ENCODE assay signal across 23 cellular contexts in the genomic region with DNA sequence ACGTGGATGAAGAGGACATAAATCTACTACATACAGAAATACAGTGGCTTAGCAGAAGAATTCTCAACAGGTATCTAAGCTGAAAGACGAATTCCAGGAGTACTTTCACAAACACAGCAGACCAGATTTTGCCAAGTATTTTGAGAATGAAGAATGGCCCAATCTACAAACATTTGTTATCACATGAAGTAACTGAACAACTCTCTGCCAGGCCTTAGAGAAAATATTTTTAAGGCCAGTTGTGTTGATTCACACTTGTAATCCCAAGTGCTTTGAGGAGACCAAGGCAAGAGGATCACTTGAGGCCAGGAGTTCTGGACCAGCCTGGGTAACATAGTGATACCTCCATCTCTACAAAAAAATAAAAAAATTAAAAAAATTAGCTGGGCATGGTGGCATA. TPM values are rescaled to one million over a fixed set of nuclear protein-coding genes. Genes with fewer than 3 reads are reported as not detected.
A peak's percentile ranks its signal among the peaks of the same experiment; 100 is the strongest.
DNase-seq lines count a peak whose midpoint lies in the region; ATAC-seq, FAIRE-seq and TF ChIP-seq lines count a peak whose summit lies in the region.
"Had no signal": no experiment of that assay in that cellular context is flagged by ENCODE, and none has a peak within 500 bp of the region (broad histone marks: within the 10 kb centered on the region; RNA-seq: fewer than 3 reads in every experiment).

No MANE protein-coding gene starts in this region.

- no peaks in the 10 kb centered on the region for H3K27me3 Mint-ChIP-seq in CD8-positive, alpha-beta memory T cell
- H3K27me3 Mint-ChIP-seq in astrocyte (ENCODE audit: low read depth, unreplicated experiment) (no peaks in the 10 kb centered on the region), immature natural killer cell (ENCODE audit: low read depth in 3 of 3) (peaks cover 0 to 4% (median 0%) of the 10 kb centered on the region in 3 donors)
- H3K27me3 Mint-ChIP-seq: CD4-positive, alpha-beta T cell had no signal

- peaks cover 7% of the 10 kb centered on the region for H4K20me1 ChIP-seq in astrocyte (ENCODE audit: insufficient read depth, low read length)

- H3K4me1 Mint-ChIP-seq in CD8-positive, alpha-beta memory T cell = peaks cover 74 to 91% (median 89%) of the 10 kb centered on the region in 3 donors
- H3K4me1 Mint-ChIP-seq in astrocyte (ENCODE audit: low read depth, unreplicated experiment) (peaks cover 9% of the 10 kb centered on the region), immature natural killer cell (peaks cover 88 to 95% of the 10 kb centered on the region in 2 donors)

- CTCF ChIA-PET in CD8-positive, alpha-beta memory T cell (lab: Charles Lee) = no interaction called here

- POLR2A ChIA-PET in CD8-positive, alpha-beta memory T cell (lab: Charles Lee) = no interaction called here

- H3K36me3 ChIP-seq in CD8-positive, alpha-beta memory T cell (ENCODE audit: insufficient read depth, low read length) = no peaks in the 10 kb centered on the region
- no peaks in the 10 kb centered on the region for H3K36me3 ChIP-seq in astrocyte (ENCODE audit: insufficient read depth, low read length)
- peaks cover 11% of the 10 kb centered on the region for H3K36me3 ChIP-seq in neutrophil
- H3K36me3 ChIP-seq: BE2C had no signal

- ATAC-seq in GM21360 (IDR thresholded peaks at IDR 0.05; ENCODE audit: unreplicated experiment) (no peak), HG02798 (IDR thresholded peaks at IDR 0.05; ENCODE audit: poor library complexity, unreplicated experiment) (no peak)
- ATAC-seq: HCT116 had no signal

- FAIRE-seq in astrocyte (lab: Jason Lieb, UNC) = no peak
- FAIRE-seq: A204.1, GM12891 had no signal

- H2AFZ ChIP-seq in astrocyte (ENCODE audit: low read depth, low read length) = no peak overlapping the region
- H2AFZ ChIP-seq: PC-9 had no signal

- peak overlapping the region in 1 of 7 donors; percentile 33 for H3K4me3 Mint-ChIP-seq in CD8-positive, alpha-beta memory T cell
- H3K4me3 Mint-ChIP-seq in astrocyte (ENCODE audit: unreplicated experiment) = no peak overlapping the region
- H3K4me3 Mint-ChIP-seq in immature natural killer cell = peak overlapping the region in 2 of 5 donors; percentile 47 to 55

- no peaks in the 10 kb centered on the region for H3K9me3 Mint-ChIP-seq in CD8-positive, alpha-beta memory T cell
- H3K9me3 Mint-ChIP-seq in astrocyte (ENCODE audit: unreplicated experiment) = no peaks in the 10 kb centered on the region
- no peaks in the 10 kb centered on the region for H3K9me3 Mint-ChIP-seq in immature natural killer cell
- H3K9me3 Mint-ChIP-seq: CD4-positive, alpha-beta T cell had no signal

- H3K4me1 ChIP-seq in CD8-positive, alpha-beta memory T cell (ENCODE audit: insufficient read depth, low read length) = peaks cover 46% of the 10 kb centered on the region
- no peaks in the 10 kb centered on the region for H3K4me1 ChIP-seq in astrocyte (ENCODE audit: insufficient read depth, low read length)
- peaks cover 78 to 86% of the 10 kb centered on the region in 2 experiments for H3K4me1 ChIP-seq in neutrophil (ENCODE audit: control insufficient read depth in 1 of 2, insufficient read depth in 1 of 2, low read depth in 1 of 2, low read length in 1 of 2)
- H3K4me1 ChIP-seq: BE2C had no signal

- no peak for DNase-seq in CD8-positive, alpha-beta memory T cell
- DNase-seq in astrocyte (ENCODE audit: low read depth) (peak; percentile 22), immature natural killer cell (no peak), GM19238 (ENCODE audit: insufficient read length, low spot score) (no peak)
- DNase-seq: BE2C; CD4-positive, alpha-beta T cell; DMS53; GOT3; KBM-7; MV-4-11; NCI-H1694 treated with DMSO at 0.1 percent for 48 hours; NCI-H2227 treated with DMSO at 0.1 percent for 48 hours; NCI-H524; NCI-H82; PC-9; SIG-M5 had no signal

- no peak overlapping the region for H3K4me3 ChIP-seq in CD8-positive, alpha-beta memory T cell (ENCODE audit: low read length)
- H3K4me3 ChIP-seq in astrocyte (ENCODE audit: insufficient read depth, low read depth, low read length) = no peak overlapping the region
- no peak overlapping the region for H3K4me3 ChIP-seq in neutrophil (ENCODE audit: low read depth in 1 of 2, low read length in 1 of 2)
- H3K4me3 ChIP-seq: PC-9 had no signal

- H3K27ac Mint-ChIP-seq in CD8-positive, alpha-beta memory T cell = peak overlapping the region in 5 of 8 donors; percentile 4 to 66 (median 21)
- H3K27ac Mint-ChIP-seq in astrocyte (ENCODE audit: unreplicated experiment) (no peak overlapping the region), immature natural killer cell (peak overlapping the region; percentile 82 to 91 (median 85))

- no peaks in the 10 kb centered on the region for H3K9me3 ChIP-seq in CD8-positive, alpha-beta memory T cell (ENCODE audit: low read length)
- H3K9me3 ChIP-seq in astrocyte (ENCODE audit: insufficient read depth, low read depth, low read length) (no peaks in the 10 kb centered on the region), neutrophil (no peaks in the 10 kb centered on the region)
- H3K9me3 ChIP-seq: BE2C had no signal

- H3K36me3 Mint-ChIP-seq in CD8-positive, alpha-beta memory T cell = peaks cover 3 to 5% (median 5%) of the 10 kb centered on the region in 3 donors
- H3K36me3 Mint-ChIP-seq in astrocyte (ENCODE audit: low read depth, unreplicated experiment) (no peaks in the 10 kb centered on the region), immature natural killer cell (peaks cover 0 to 7% (median 0%) of the 10 kb centered on the region in 3 donors)

- TF ChIP-seq CTCF in astrocyte (IDR thresholded peaks at IDR 0.05; ENCODE audit: insufficient read depth, low read depth, low read length) (no peak), neutrophil (IDR thresholded peaks at IDR 0.05) (no peak)

- no peak overlapping the region for H3K4me2 ChIP-seq in astrocyte (ENCODE audit: low read length)
- H3K4me2 ChIP-seq: PC-9 had no signal

- no peaks in the 10 kb centered on the region for H3K27me3 ChIP-seq in CD8-positive, alpha-beta memory T cell (ENCODE audit: insufficient read depth, low read length, poor library complexity, severe bottlenecking)
- no peaks in the 10 kb centered on the region for H3K27me3 ChIP-seq in astrocyte (ENCODE audit: insufficient read depth, low read length)
- H3K27me3 ChIP-seq in neutrophil = no peaks in the 10 kb centered on the region
- H3K27me3 ChIP-seq: BE2C had no signal

- peaks cover 16% of the 10 kb centered on the region for H3K79me2 ChIP-seq in astrocyte (ENCODE audit: insufficient read depth, low read length)

- no peak overlapping the region for H3K9ac ChIP-seq in astrocyte (ENCODE audit: low read length)

- H3K27ac ChIP-seq in CD8-positive, alpha-beta memory T cell (ENCODE audit: low read depth, low read length) = no peak overlapping the region
- no peak overlapping the region for H3K27ac ChIP-seq in astrocyte (ENCODE audit: low read depth, low read length)
- H3K27ac ChIP-seq in neutrophil = peak overlapping the region; percentile 88
- H3K27ac ChIP-seq: PC-9, RWPE1 had no signal

RNA-seq across cellular contexts. Expression of gene AGTPBP1, which starts 14.3 kb away (rescaled TPM):
- total RNA-seq in CD8-positive, alpha-beta memory T cell = 10 to 100 TPM; 27.5 to 30.2 TPM
- 35.5 TPM for polyA plus RNA-seq in CD8-positive, alpha-beta memory T cell
- total RNA-seq in astrocyte = 27.6 and 30.0 TPM in 2 replicates
- 10 to 100 TPM; 48.6 to 58.5 (median 55.2) TPM for polyA plus RNA-seq in immature natural killer cell
